In genomic region chr6:16759646-16760535, GRCh38 we compare ENCODE assay signal across 8 cellular contexts. TPM values are rescaled to one million over a fixed set of nuclear protein-coding genes. Genes with fewer than 3 reads are reported as not detected.
A peak's percentile ranks its signal among the peaks of the same experiment; 100 is the strongest.
DNase-seq lines count a peak whose midpoint lies in the region; ATAC-seq, FAIRE-seq and TF ChIP-seq lines count a peak whose summit lies in the region.

No MANE protein-coding gene starts in this region.

- H3K36me3 ChIP-seq in BLaER1 treated with 17β-estradiol and CSF1 and Interleukin-3, amounts not matched to agents 10 nM and 100 nM, result peaks cover 0 to 7% (median 0%) of the 10 kb centered on the region in 11 experiments; a peak in 2 of 22 replicates
- H3K36me3 ChIP-seq in SJSA1 (peaks cover 9% of the 10 kb centered on the region), neutrophil (no peaks in the 10 kb centered on the region)

- H3K9me3 Mint-ChIP-seq in activated naive CD4-positive, alpha-beta T cell treated with anti-CD3 and anti-CD28 coated beads for 36 hours, result no peaks in the 10 kb centered on the region

- H3K4me3 ChIP-seq in BLaER1 treated with 17β-estradiol and CSF1 and Interleukin-3, amounts not matched to agents 10 nM and 100 nM, result peak overlapping the region; percentile 75 to 94 (median 84)
- H3K4me3 ChIP-seq in SJSA1, result peak overlapping the region; percentile 86
- H3K4me3 ChIP-seq in neutrophil (ENCODE audit: low read depth in 1 of 2, low read length in 1 of 2), result peak overlapping the region; percentile 80 to 92

- peak overlapping the region; percentile 80 to 99 (median 90) for H3K9ac ChIP-seq in BLaER1 treated with 17β-estradiol and CSF1 and Interleukin-3, amounts not matched to agents 10 nM and 100 nM

- H3K9me3 ChIP-seq in BLaER1 treated with 17β-estradiol and CSF1 and Interleukin-3, amounts not matched to agents 10 nM and 100 nM (replicated peaks in 1 of 11), result no peaks in the 10 kb centered on the region
- no peaks in the 10 kb centered on the region for H3K9me3 ChIP-seq in SJSA1 (replicated peaks)
- H3K9me3 ChIP-seq in neutrophil, result no peaks in the 10 kb centered on the region

- H3K36me3 Mint-ChIP-seq in activated naive CD4-positive, alpha-beta T cell treated with anti-CD3 and anti-CD28 coated beads for 36 hours (ENCODE audit: low read depth), result no peaks in the 10 kb centered on the region

- H3K27me3 ChIP-seq in BLaER1 treated with 17β-estradiol and CSF1 and Interleukin-3, amounts not matched to agents 10 nM and 100 nM, result peaks cover 0 to 18% (median 0%) of the 10 kb centered on the region in 11 experiments; a peak in 6 of 22 replicates
- H3K27me3 ChIP-seq in SJSA1 (replicated peaks) (no peaks in the 10 kb centered on the region), neutrophil (no peaks in the 10 kb centered on the region)

- peaks cover 55% of the 10 kb centered on the region for H3K4me1 Mint-ChIP-seq in activated naive CD4-positive, alpha-beta T cell treated with anti-CD3 and anti-CD28 coated beads for 36 hours (ENCODE audit: low read depth)

- H4K20me1 ChIP-seq in BLaER1 treated with 17β-estradiol and CSF1 and Interleukin-3, amounts not matched to agents 10 nM and 100 nM, result peaks cover 0 to 38% (median 4%) of the 10 kb centered on the region in 11 experiments; a peak in 9 of 22 replicates

- intact Hi-C loops in activated naive CD4-positive, alpha-beta T cell treated with anti-CD3 and anti-CD28 coated beads for 36 hours (cut with micrococcal nuclease), result loop anchor here (2.0 to 10.0 kb wide), 5 partner anchors 19 to 1395 kb away; partner anchors contain the start of genes KDM1B and TPMT

- peaks cover 33 to 50% (median 37%) of the 10 kb centered on the region in 10 experiments for H3K4me1 ChIP-seq in BLaER1 treated with 17β-estradiol and CSF1 and Interleukin-3, amounts not matched to agents 10 nM and 100 nM
- peaks cover 38% of the 10 kb centered on the region for H3K4me1 ChIP-seq in SJSA1 (replicated peaks)
- peaks cover 61 to 64% of the 10 kb centered on the region in 2 experiments for H3K4me1 ChIP-seq in neutrophil (ENCODE audit: control insufficient read depth in 1 of 2, insufficient read depth in 1 of 2, low read depth in 1 of 2, low read length in 1 of 2)

- peak overlapping the region; percentile 79 to 94 (median 84) for H3K4me2 ChIP-seq in BLaER1 treated with 17β-estradiol and CSF1 and Interleukin-3, amounts not matched to agents 10 nM and 100 nM

- peak; percentile 40 for ATAC-seq in GM19372 (IDR thresholded peaks at IDR 0.05; ENCODE audit: low read depth, unreplicated experiment)

- H3K27me3 Mint-ChIP-seq in activated naive CD4-positive, alpha-beta T cell treated with anti-CD3 and anti-CD28 coated beads for 36 hours (ENCODE audit: low read depth), result no peaks in the 10 kb centered on the region

- H3K27ac ChIP-seq in BLaER1 treated with 17β-estradiol and CSF1 and Interleukin-3, amounts not matched to agents 10 nM and 100 nM, result peak overlapping the region; percentile 85 to 98 (median 89)
- H3K27ac ChIP-seq in SJSA1, result peak overlapping the region; percentile 89
- peak overlapping the region; percentile 96 for H3K27ac ChIP-seq in neutrophil
- H3K27ac ChIP-seq in substantia nigra (ENCODE audit: low read depth, low read length, poor library complexity, severe bottlenecking), result peak overlapping the region; percentile 95

- TF ChIP-seq CTCF in neutrophil (IDR thresholded peaks at IDR 0.05), result peak; percentile 23

- CTCF ChIA-PET in activated naive CD4-positive, alpha-beta T cell treated with anti-CD3 and anti-CD28 coated beads for 36 hours (lab: Charles Lee), result interaction anchor here (0.6 to 1.6 kb wide), 8 partner anchors 10 to 427 kb away, joined by 3 to 7 read pairs (median 4); no protein-coding TSS in a partner anchor

- H3K4me3 Mint-ChIP-seq in activated naive CD4-positive, alpha-beta T cell treated with anti-CD3 and anti-CD28 coated beads for 36 hours, result peak overlapping the region; percentile 92

- H3K27ac Mint-ChIP-seq in activated naive CD4-positive, alpha-beta T cell treated with anti-CD3 and anti-CD28 coated beads for 36 hours, result peak overlapping the region; percentile 80

- DNase-seq in HPDE6-E6E7 (ENCODE audit: extremely low spot score) (peak; percentile 57), SJSA1 (ENCODE audit: low read depth in 1 of 2, low spot score in 2 of 2) (peak; percentile 88 to 91), frontal cortex (ENCODE audit: low spot score in 2 of 2) (peak; percentile 64 to 82), substantia nigra (lab: John Stamatoyannopoulos, UW) (peak; percentile 34 to 90 (median 79))
- DNase-seq in activated naive CD4-positive, alpha-beta T cell treated with anti-CD3 and anti-CD28 coated beads for 36 hours, result peak; percentile 67

- no peak for FAIRE-seq in frontal cortex (lab: Jason Lieb, UNC)

RNA-seq across cellular contexts. Expression of gene ATXN1, which starts 1.4 kb away (rescaled TPM):
- 20.8 and 24.8 TPM in 2 replicates for total RNA-seq in SJSA1 (2014; rRNA removed; shearing (Covaris generic))
- total RNA-seq in activated naive CD4-positive, alpha-beta T cell treated with anti-CD3 and anti-CD28 coated beads for 36 hours, result 10 to 100 TPM in 1 of 2 experiments, 1 to 10 TPM in 1; 9.4 to 12.7 TPM
- total RNA-seq in frontal cortex, result 52.2 TPM

Comparison
In these comparisons a context has a peak if more than half of its experiments do, and no peak if none do; other contexts are left out.
1. Peak in every context shown above with its lines: DNase-seq, ATAC-seq, H3K4me3 ChIP-seq and H3K27ac ChIP-seq.